Comparison of ENCODE assay signal across 23 cellular contexts in the genomic region with DNA sequence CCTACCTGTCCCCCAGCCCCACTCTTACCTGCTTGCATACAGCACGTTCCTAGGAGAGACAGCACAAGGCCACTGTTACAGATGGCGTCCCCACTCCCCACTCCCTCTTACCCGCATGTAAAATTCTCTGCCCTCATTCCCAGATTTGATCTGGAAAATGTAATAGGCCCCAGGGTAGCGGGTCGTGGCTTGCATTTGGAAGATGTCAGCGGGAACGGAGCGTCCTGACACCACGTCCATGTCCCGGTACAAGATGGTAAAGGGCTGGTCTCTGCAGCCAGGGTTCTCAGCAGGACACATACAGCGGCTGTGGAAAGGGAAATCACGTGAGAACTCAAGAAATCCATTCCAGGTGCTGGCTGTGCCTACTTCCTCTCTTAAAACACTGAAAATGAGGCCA. TPM values are rescaled to one million over a fixed set of nuclear protein-coding genes. Genes with fewer than 3 reads are reported as not detected.
DNase-seq lines count a peak whose midpoint lies in the region; FAIRE-seq and TF ChIP-seq lines count a peak whose summit lies in the region.
"Had no signal": no experiment of that assay in that cellular context is flagged by ENCODE, and none has a peak within 500 bp of the region (broad histone marks: within the 10 kb centered on the region; RNA-seq: fewer than 3 reads in every experiment).

No MANE protein-coding gene starts in this region.

- H3K36me3 ChIP-seq in CD4-positive, alpha-beta memory T cell (ENCODE audit: insufficient read depth, low read length) = no peaks in the 10 kb centered on the region
- H3K36me3 ChIP-seq in kidney (ENCODE audit: control insufficient read depth in 1 of 2, insufficient read depth in 2 of 2, low read length in 2 of 2) = peaks cover 2 to 16% of the 10 kb centered on the region in 2 donors
- H3K36me3 ChIP-seq in suprapubic skin = peaks cover 18% of the 10 kb centered on the region

- CTCF ChIA-PET in CD4-positive, alpha-beta memory T cell (lab: Charles Lee; ENCODE audit: partially characterized antibody) = interaction anchor here (7.0 kb wide), 1 partner anchor 14 kb away, joined by 46 read pairs; no protein-coding TSS in a partner anchor

- H3K4me1 Mint-ChIP-seq in CD4-positive, alpha-beta memory T cell = peaks cover 56 to 92% (median 78%) of the 10 kb centered on the region in 4 donors

- 70% methylated on average over 12 of the region's 12 CpGs for WGBS in suprapubic skin

- H3K27ac ChIP-seq in CD4-positive, alpha-beta memory T cell (ENCODE audit: low read depth, low read length) = no peak overlapping the region
- H3K27ac ChIP-seq in kidney (ENCODE audit: low read depth in 2 of 2, low read length in 2 of 2) (no peak overlapping the region), suprapubic skin (no peak overlapping the region)
- H3K27ac ChIP-seq: HL-60, KMS-11, Peyer's patch had no signal

- H3K4me3 ChIP-seq in CD4-positive, alpha-beta memory T cell (ENCODE audit: low read length in 2 of 2) = no peak overlapping the region
- H3K4me3 ChIP-seq in kidney (ENCODE audit: low read length in 2 of 2) (no peak overlapping the region), suprapubic skin (no peak overlapping the region)
- H3K4me3 ChIP-seq: Peyer's patch had no signal

- FAIRE-seq in kidney (lab: Jason Lieb, UNC) = no peak
- FAIRE-seq: H54 had no signal

- peaks cover 0 to 3% (median 0%) of the 10 kb centered on the region in 8 donors for H3K9me3 Mint-ChIP-seq in CD4-positive, alpha-beta memory T cell
- H3K9me3 Mint-ChIP-seq: CD14-positive monocyte had no signal

- H3K27me3 Mint-ChIP-seq in CD4-positive, alpha-beta memory T cell = peaks cover 0 to 2% of the 10 kb centered on the region in 2 donors

- no peak overlapping the region for H3K4me3 Mint-ChIP-seq in CD4-positive, alpha-beta memory T cell
- H3K4me3 Mint-ChIP-seq: CD14-positive monocyte had no signal

- H3K9me3 ChIP-seq in CD4-positive, alpha-beta memory T cell (ENCODE audit: control insufficient read depth in 1 of 2, low read length in 2 of 2) = no peaks in the 10 kb centered on the region
- H3K9me3 ChIP-seq in kidney (ENCODE audit: control insufficient read depth in 1 of 2, low read length in 2 of 2) (no peaks in the 10 kb centered on the region), suprapubic skin (no peaks in the 10 kb centered on the region)
- H3K9me3 ChIP-seq: Peyer's patch had no signal

- POLR2A ChIA-PET in CD4-positive, alpha-beta memory T cell (lab: Charles Lee; ENCODE audit: partially characterized antibody) = interaction anchor here (0.8 to 3.2 kb wide), 5 partner anchors 10 to 42 kb away, joined by 3 to 12 read pairs (median 3); a partner anchor contains a TSS

- no peak overlapping the region for H3K9ac ChIP-seq in kidney (ENCODE audit: low read length in 2 of 2)
- H3K9ac ChIP-seq: KMS-11 had no signal

- no peak for TF ChIP-seq CTCF in kidney (IDR thresholded peaks at IDR 0.05; ENCODE audit: borderline replicate concordance, extremely low read depth, insufficient read depth)
- TF ChIP-seq CTCF in suprapubic skin (IDR thresholded peaks at IDR 0.05) = no peak

- no peaks in the 10 kb centered on the region for H3K27me3 ChIP-seq in CD4-positive, alpha-beta memory T cell (ENCODE audit: insufficient read depth, low read length)
- no peaks in the 10 kb centered on the region for H3K27me3 ChIP-seq in suprapubic skin
- H3K27me3 ChIP-seq: Peyer's patch had no signal

- TF ChIP-seq EP300 in suprapubic skin (IDR thresholded peaks at IDR 0.05) = no peak

- peaks cover 72% of the 10 kb centered on the region for H3K4me1 ChIP-seq in CD4-positive, alpha-beta memory T cell (ENCODE audit: insufficient read depth, low read length)
- peaks cover 0 to 5% of the 10 kb centered on the region in 2 donors for H3K4me1 ChIP-seq in kidney (ENCODE audit: control insufficient read depth in 1 of 2, insufficient read depth in 1 of 2, low read depth in 1 of 2, low read length in 2 of 2)
- H3K4me1 ChIP-seq in suprapubic skin = peaks cover 20% of the 10 kb centered on the region

- no peak for TF ChIP-seq POLR2A in suprapubic skin (IDR thresholded peaks at IDR 0.05)

- intact Hi-C loops in CD4-positive, alpha-beta memory T cell (cut with micrococcal nuclease) = loop anchor here (10.0 kb wide), 2 partner anchors 563 to 1493 kb away; no protein-coding TSS in a partner anchor
- intact Hi-C loops in kidney (cut with DNase I) = no loop called here

- peaks cover 0 to 2% of the 10 kb centered on the region in 2 donors for H3K36me3 Mint-ChIP-seq in CD4-positive, alpha-beta memory T cell
- H3K36me3 Mint-ChIP-seq: CD14-positive monocyte had no signal

- DNase-seq in CD4-positive, alpha-beta memory T cell = no peak
- DNase-seq in NAMALWA (ENCODE audit: low spot score) (peak; percentile 23), kidney (peak; percentile 28), superior temporal gyrus (ENCODE audit: extremely low spot score) (peak; percentile 48), DMS153 (lab: John Stamatoyannopoulos, UW) (no peak), suprapubic skin (ENCODE audit: low spot score in 2 of 2) (no peak), NCI-H2196 (lab: John Stamatoyannopoulos, UW; ENCODE audit: unreplicated experiment) (no peak)
- no peak for DNase-seq in activated naive CD4-positive, alpha-beta T cell treated with anti-CD3 and anti-CD28 coated beads, Interleukin-2, amount 50 U/mL, for 16 hours
- DNase-seq: ACHN, DMS53, MV-4-11, NCI-H1417, NCI-H187, NCI-H2107, NCI-H226, NCI-H524, NCI-H82, Peyer's patch had no signal

- peak overlapping the region in 5 of 7 donors; percentile 36 to 73 (median 58) for H3K27ac Mint-ChIP-seq in CD4-positive, alpha-beta memory T cell
- H3K27ac Mint-ChIP-seq: CD14-positive monocyte had no signal

RNA-seq across cellular contexts. Expression of a gene that starts 10.0 kb away (rescaled TPM):
- 100 to 1,000 TPM; 320 to 325 TPM for total RNA-seq in CD4-positive, alpha-beta memory T cell
- polyA plus RNA-seq in CD4-positive, alpha-beta memory T cell = 100 to 1,000 TPM; 234 to 261 TPM
- total RNA-seq in kidney (39.7 TPM), suprapubic skin (10 to 100 TPM; 28.0 to 61.7 (median 33.4) TPM)
- polyA plus RNA-seq in kidney (ENCODE audit: insufficient read depth, low read depth, low replicate concordance) = 5.8 TPM
- total RNA-seq: HT1080 had no signal

Comparison
In these comparisons a context has a peak if more than half of its experiments do, and no peak if none do; other contexts are left out.
1. DNase-seq: peak in NAMALWA (single experiment), kidney (single experiment) and superior temporal gyrus (single experiment); none in CD4-positive, alpha-beta memory T cell (0 of 5), DMS153 (single experiment), suprapubic skin (0 of 2), activated naive CD4-positive, alpha-beta T cell treated with anti-CD3 and anti-CD28 coated beads, Interleukin-2, amount 50 U/mL, for 16 hours (single experiment) and NCI-H2196 (single experiment).